Comparison of ENCODE assay signal across 27 cellular contexts in genomic region chr4:157363366-157363765, GRCh38.
"Had no signal": no experiment of that assay in that cellular context is flagged by ENCODE, and none has a peak within 500 bp of the region (broad histone marks: within the 10 kb centered on the region; RNA-seq: fewer than 3 reads in every experiment).

No MANE protein-coding gene starts in this region.

- H3K36me3 ChIP-seq: MG63, WERI-Rb-1 had no signal

- ATAC-seq: activated CD4-positive, alpha-beta T cell treated with anti-CD3 and anti-CD28 coated beads for 36 hours; activated CD8-positive, alpha-beta T cell treated with anti-CD3 and anti-CD28 coated beads for 36 hours; body of pancreas; Panc1; Right ventricle myocardium inferior had no signal

- H3K4me1 Mint-ChIP-seq: activated CD4-positive, alpha-beta T cell treated with anti-CD3 and anti-CD28 coated beads for 36 hours; activated naive CD4-positive, alpha-beta T cell treated with anti-CD3 and anti-CD28 coated beads, Interleukin-2, amount 50 U/mL, for 24 hours had no signal

- H3K27me3 Mint-ChIP-seq: activated CD4-positive, alpha-beta T cell treated with anti-CD3 and anti-CD28 coated beads for 36 hours; activated CD8-positive, alpha-beta T cell treated with anti-CD3 and anti-CD28 coated beads for 36 hours; activated naive CD4-positive, alpha-beta T cell treated with anti-CD3 and anti-CD28 coated beads, Interleukin-2, amount 50 U/mL, for 24 hours had no signal

- H3K9me3 ChIP-seq: ascending aorta, body of pancreas, MG63, SK-N-SH had no signal

- H3K27me3 ChIP-seq: ascending aorta, body of pancreas, MG63 had no signal

- FAIRE-seq: bronchial epithelial cell had no signal

- DNase-seq: activated CD4-positive, alpha-beta T cell treated with anti-CD3 and anti-CD28 coated beads for 36 hours; activated CD4-positive, alpha-beta T cell treated with anti-CD3 and anti-CD28 coated beads, Interleukin-2, amount 50 U/mL, for 1 hour; activated CD8-positive, alpha-beta memory T cell treated with anti-CD3 and anti-CD28 coated beads, Interleukin-2, amount 50 U/mL, for 4 hours; activated CD8-positive, alpha-beta T cell treated with anti-CD3 and anti-CD28 coated beads for 36 hours; activated naive CD4-positive, alpha-beta T cell; body of pancreas; central memory CD4-positive, alpha-beta T cell; MG63; MV-4-11; NCI-H1092 treated with DMSO at 0.1 percent for 48 hours; NCI-H1417 treated with DMSO at 0.1 percent for 48 hours; NCI-H1694; NCI-H2029 treated with DMSO at 0.1 percent for 48 hours; NCI-H446 treated with DMSO at 0.1 percent for 48 hours; NCI-H524 treated with DMSO at 0.1 percent for 48 hours; NCI-H774; OCI-M1; RPMI8226; SK-N-SH; T-helper 1 cell; WERI-Rb-1 had no signal

- H3K4me2 ChIP-seq: KMS-11, SK-N-SH had no signal

- H3K4me3 Mint-ChIP-seq: activated CD4-positive, alpha-beta T cell treated with anti-CD3 and anti-CD28 coated beads for 36 hours; activated CD8-positive, alpha-beta T cell treated with anti-CD3 and anti-CD28 coated beads for 36 hours; activated naive CD4-positive, alpha-beta T cell treated with anti-CD3 and anti-CD28 coated beads, Interleukin-2, amount 50 U/mL, for 24 hours had no signal

- H3K27ac ChIP-seq: ascending aorta, body of pancreas, KMS-11, WERI-Rb-1 had no signal

- H3K4me3 ChIP-seq: ascending aorta, body of pancreas, MG63 had no signal

- H3K4me1 ChIP-seq: ascending aorta, body of pancreas had no signal

- H3K27ac Mint-ChIP-seq: activated CD4-positive, alpha-beta T cell treated with anti-CD3 and anti-CD28 coated beads for 36 hours; activated CD8-positive, alpha-beta T cell treated with anti-CD3 and anti-CD28 coated beads for 36 hours; activated naive CD4-positive, alpha-beta T cell treated with anti-CD3 and anti-CD28 coated beads, Interleukin-2, amount 50 U/mL, for 24 hours had no signal

- H3K9ac ChIP-seq: KMS-11, SK-N-SH had no signal

- H3K36me3 Mint-ChIP-seq: activated naive CD4-positive, alpha-beta T cell treated with anti-CD3 and anti-CD28 coated beads, Interleukin-2, amount 50 U/mL, for 24 hours had no signal
